9 cellular contexts compared by ENCODE assay signal in the genomic region with DNA sequence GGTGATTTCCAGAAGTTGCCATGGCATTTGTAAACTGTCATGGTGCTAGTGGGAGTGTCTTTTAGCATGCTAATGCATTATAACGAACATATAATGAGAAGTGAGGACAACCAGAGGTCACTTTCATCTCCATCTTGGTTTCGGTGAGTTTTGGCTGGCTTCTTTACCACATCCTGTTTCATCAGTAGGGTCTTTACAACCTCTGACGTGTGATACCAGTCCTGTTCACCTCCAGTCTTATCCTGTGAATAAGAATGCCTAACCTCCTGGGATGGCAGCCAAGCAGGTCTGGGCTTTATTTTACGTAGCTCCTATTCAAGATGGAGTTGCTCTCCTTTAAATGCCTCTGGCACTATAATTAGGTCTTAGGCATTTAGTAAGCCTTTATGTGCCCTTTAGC. TPM values are rescaled to one million over a fixed set of nuclear protein-coding genes. Genes with fewer than 3 reads are reported as not detected.
DNase-seq lines count a peak whose midpoint lies in the region; ATAC-seq and TF ChIP-seq lines count a peak whose summit lies in the region.
"Had no signal": no experiment of that assay in that cellular context is flagged by ENCODE, and none has a peak within 500 bp of the region (broad histone marks: within the 10 kb centered on the region; RNA-seq: fewer than 3 reads in every experiment).

No MANE protein-coding gene starts in this region.

- ATAC-seq in activated naive CD8-positive, alpha-beta T cell treated with anti-CD3 and anti-CD28 coated beads, Interleukin-2, amount 50 U/mL, for 24 hours: peak; percentile 75
- ATAC-seq in HG03060 (IDR thresholded peaks at IDR 0.05; ENCODE audit: low read depth, unreplicated experiment) (peak; percentile 87), T-cell (replicated peaks in 1 of 4) (no peak), SK-N-SH treated with all-trans-retinoic acid at 6 μM for 48 hours (no peak)

- no peak overlapping the region for H3K4me3 Mint-ChIP-seq in activated naive CD8-positive, alpha-beta T cell treated with anti-CD3 and anti-CD28 coated beads, Interleukin-2, amount 50 U/mL, for 24 hours
- H3K4me3 Mint-ChIP-seq in activated naive CD8-positive, alpha-beta T cell treated with anti-CD3 and anti-CD28 coated beads for 36 hours: no peak overlapping the region
- H3K4me3 Mint-ChIP-seq in T-cell: no peak overlapping the region

- peak overlapping the region; percentile 61 for H3K27ac Mint-ChIP-seq in activated naive CD8-positive, alpha-beta T cell treated with anti-CD3 and anti-CD28 coated beads, Interleukin-2, amount 50 U/mL, for 24 hours
- no peak overlapping the region for H3K27ac Mint-ChIP-seq in activated naive CD8-positive, alpha-beta T cell treated with anti-CD3 and anti-CD28 coated beads for 36 hours
- no peak overlapping the region for H3K27ac Mint-ChIP-seq in T-cell

- peaks cover 30% of the 10 kb centered on the region for H3K4me1 Mint-ChIP-seq in activated naive CD8-positive, alpha-beta T cell treated with anti-CD3 and anti-CD28 coated beads, Interleukin-2, amount 50 U/mL, for 24 hours
- H3K4me1 Mint-ChIP-seq in activated naive CD8-positive, alpha-beta T cell treated with anti-CD3 and anti-CD28 coated beads for 36 hours: peaks cover 8% of the 10 kb centered on the region
- H3K4me1 Mint-ChIP-seq in T-cell: peaks cover 8 to 27% (median 17%) of the 10 kb centered on the region in 3 donors

- H3K27me3 Mint-ChIP-seq in activated naive CD8-positive, alpha-beta T cell treated with anti-CD3 and anti-CD28 coated beads, Interleukin-2, amount 50 U/mL, for 24 hours: no peaks in the 10 kb centered on the region
- no peaks in the 10 kb centered on the region for H3K27me3 Mint-ChIP-seq in activated naive CD8-positive, alpha-beta T cell treated with anti-CD3 and anti-CD28 coated beads for 36 hours
- peaks cover 0 to 2% of the 10 kb centered on the region in 2 donors for H3K27me3 Mint-ChIP-seq in T-cell

- CTCF ChIA-PET in T-cell (lab: Charles Lee): no interaction called here

- POLR2A ChIA-PET in T-cell (lab: Charles Lee): no interaction called here

- peaks cover 9% of the 10 kb centered on the region for H3K36me3 Mint-ChIP-seq in activated naive CD8-positive, alpha-beta T cell treated with anti-CD3 and anti-CD28 coated beads, Interleukin-2, amount 50 U/mL, for 24 hours (ENCODE audit: low read depth)
- H3K36me3 Mint-ChIP-seq in activated naive CD8-positive, alpha-beta T cell treated with anti-CD3 and anti-CD28 coated beads for 36 hours: peaks cover 8% of the 10 kb centered on the region
- H3K36me3 Mint-ChIP-seq in T-cell: peaks cover 9% of the 10 kb centered on the region

- peaks cover 15% of the 10 kb centered on the region for H3K9me3 Mint-ChIP-seq in activated naive CD8-positive, alpha-beta T cell treated with anti-CD3 and anti-CD28 coated beads, Interleukin-2, amount 50 U/mL, for 24 hours
- H3K9me3 Mint-ChIP-seq in activated naive CD8-positive, alpha-beta T cell treated with anti-CD3 and anti-CD28 coated beads for 36 hours: peaks cover 8% of the 10 kb centered on the region
- H3K9me3 Mint-ChIP-seq in T-cell: peaks cover 0 to 10% (median 8%) of the 10 kb centered on the region in 3 donors

- DNase-seq in activated naive CD8-positive, alpha-beta T cell treated with anti-CD3 and anti-CD28 coated beads, Interleukin-2, amount 50 U/mL, for 24 hours: no peak
- DNase-seq in activated naive CD8-positive, alpha-beta T cell treated with anti-CD3 and anti-CD28 coated beads for 36 hours: no peak
- DNase-seq in RPMI8226 (peak; percentile 45), NCI-H1092 (lab: John Stamatoyannopoulos, UW) (no peak), T-cell (no peak)
- DNase-seq in effector CD4-positive, alpha-beta T cell: no peak
- DNase-seq: NCI-H2171 had no signal

TF ChIP-seq in SK-N-SH treated with all-trans-retinoic acid at 6 μM for 48 hours, 23 proteins besides CTCF, POLR2A, EP300 and RAD21:
- no peak for TF ChIP-seq ZFP3 (CRISPR knock-in tag; IDR thresholded peaks at IDR 0.05)
- no peak for TF ChIP-seq SNAI2 (CRISPR knock-in tag; IDR thresholded peaks at IDR 0.05)
- no peak for TF ChIP-seq BACH2 (CRISPR knock-in tag; IDR thresholded peaks at IDR 0.05; ENCODE audit: borderline replicate concordance)
- TF ChIP-seq, protein P1, sequence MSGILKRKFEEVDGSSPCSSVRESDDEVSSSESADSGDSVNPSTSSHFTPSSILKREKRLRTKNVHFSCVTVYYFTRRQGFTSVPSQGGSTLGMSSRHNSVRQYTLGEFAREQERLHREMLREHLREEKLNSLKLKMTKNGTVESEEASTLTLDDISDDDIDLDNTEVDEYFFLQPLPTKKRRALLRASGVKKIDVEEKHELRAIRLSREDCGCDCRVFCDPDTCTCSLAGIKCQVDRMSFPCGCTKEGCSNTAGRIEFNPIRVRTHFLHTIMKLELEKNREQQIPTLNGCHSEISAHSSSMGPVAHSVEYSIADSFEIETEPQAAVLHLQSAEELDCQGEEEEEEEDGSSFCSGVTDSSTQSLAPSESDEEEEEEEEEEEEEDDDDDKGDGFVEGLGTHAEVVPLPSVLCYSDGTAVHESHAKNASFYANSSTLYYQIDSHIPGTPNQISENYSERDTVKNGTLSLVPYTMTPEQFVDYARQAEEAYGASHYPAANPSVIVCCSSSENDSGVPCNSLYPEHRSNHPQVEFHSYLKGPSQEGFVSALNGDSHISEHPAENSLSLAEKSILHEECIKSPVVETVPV (CRISPR knock-in tag; IDR thresholded peaks at IDR 0.05): no peak
- no peak for TF ChIP-seq ZNF70 (CRISPR knock-in tag; IDR thresholded peaks at IDR 0.05)
- TF ChIP-seq CSDC2 (CRISPR knock-in tag; IDR thresholded peaks at IDR 0.05): no peak
- TF ChIP-seq ZNF565 (CRISPR knock-in tag; conservative IDR thresholded peaks at IDR 0.05; ENCODE audit: low read depth): no peak
- no peak for TF ChIP-seq ARNTL (CRISPR knock-in tag; IDR thresholded peaks at IDR 0.05; ENCODE audit: borderline replicate concordance, low read depth)
- TF ChIP-seq ZC3H10 (CRISPR knock-in tag; IDR thresholded peaks at IDR 0.05): no peak
- no peak for TF ChIP-seq ESRRG (CRISPR knock-in tag; IDR thresholded peaks at IDR 0.05)
- no peak for TF ChIP-seq PPARA (CRISPR knock-in tag; IDR thresholded peaks at IDR 0.05; ENCODE audit: borderline replicate concordance)
- TF ChIP-seq GLIS3 (CRISPR knock-in tag; IDR thresholded peaks at IDR 0.05): no peak
- no peak for TF ChIP-seq RARB (CRISPR knock-in tag; IDR thresholded peaks at IDR 0.05)
- no peak for TF ChIP-seq OSR1 (CRISPR knock-in tag; IDR thresholded peaks at IDR 0.05)
- TF ChIP-seq ZNF8 (CRISPR knock-in tag; IDR thresholded peaks at IDR 0.05): no peak
- no peak for TF ChIP-seq TCF4 (CRISPR knock-in tag; IDR thresholded peaks at IDR 0.05; ENCODE audit: borderline replicate concordance)
- TF ChIP-seq, protein P2, sequence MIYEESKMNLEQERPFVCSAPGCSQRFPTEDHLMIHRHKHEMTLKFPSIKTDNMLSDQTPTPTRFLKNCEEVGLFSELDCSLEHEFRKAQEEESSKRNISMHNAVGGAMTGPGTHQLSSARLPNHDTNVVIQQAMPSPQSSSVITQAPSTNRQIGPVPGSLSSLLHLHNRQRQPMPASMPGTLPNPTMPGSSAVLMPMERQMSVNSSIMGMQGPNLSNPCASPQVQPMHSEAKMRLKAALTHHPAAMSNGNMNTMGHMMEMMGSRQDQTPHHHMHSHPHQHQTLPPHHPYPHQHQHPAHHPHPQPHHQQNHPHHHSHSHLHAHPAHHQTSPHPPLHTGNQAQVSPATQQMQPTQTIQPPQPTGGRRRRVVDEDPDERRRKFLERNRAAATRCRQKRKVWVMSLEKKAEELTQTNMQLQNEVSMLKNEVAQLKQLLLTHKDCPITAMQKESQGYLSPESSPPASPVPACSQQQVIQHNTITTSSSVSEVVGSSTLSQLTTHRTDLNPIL (CRISPR knock-in tag; IDR thresholded peaks at IDR 0.05; ENCODE audit: low read depth): no peak
- no peak for TF ChIP-seq ZFP30 (CRISPR knock-in tag; IDR thresholded peaks at IDR 0.05)
- TF ChIP-seq ISL1 (CRISPR knock-in tag; IDR thresholded peaks at IDR 0.05): no peak
- TF ChIP-seq, protein P3, sequence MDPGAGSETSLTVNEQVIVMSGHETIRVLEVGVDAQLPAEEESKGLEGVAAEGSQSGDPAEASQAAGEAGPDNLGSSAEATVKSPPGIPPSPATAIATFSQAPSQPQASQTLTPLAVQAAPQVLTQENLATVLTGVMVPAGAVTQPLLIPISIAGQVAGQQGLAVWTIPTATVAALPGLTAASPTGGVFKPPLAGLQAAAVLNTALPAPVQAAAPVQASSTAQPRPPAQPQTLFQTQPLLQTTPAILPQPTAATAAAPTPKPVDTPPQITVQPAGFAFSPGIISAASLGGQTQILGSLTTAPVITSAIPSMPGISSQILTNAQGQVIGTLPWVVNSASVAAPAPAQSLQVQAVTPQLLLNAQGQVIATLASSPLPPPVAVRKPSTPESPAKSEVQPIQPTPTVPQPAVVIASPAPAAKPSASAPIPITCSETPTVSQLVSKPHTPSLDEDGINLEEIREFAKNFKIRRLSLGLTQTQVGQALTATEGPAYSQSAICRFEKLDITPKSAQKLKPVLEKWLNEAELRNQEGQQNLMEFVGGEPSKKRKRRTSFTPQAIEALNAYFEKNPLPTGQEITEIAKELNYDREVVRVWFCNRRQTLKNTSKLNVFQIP (CRISPR knock-in tag; IDR thresholded peaks at IDR 0.05; ENCODE audit: borderline replicate concordance, low read depth): no peak

RNA-seq across cellular contexts. Expression of a gene that starts 20.4 kb away (rescaled TPM):
- 10 to 100 TPM; 11.3 to 11.9 TPM for total RNA-seq in activated naive CD8-positive, alpha-beta T cell treated with anti-CD3 and anti-CD28 coated beads for 36 hours
- 10 to 100 TPM in 3 of 5 donors, 1 to 10 TPM in 2; 8.9 to 13.5 (median 11.0) TPM for total RNA-seq in T-cell

RNA-seq across cellular contexts. Expression of a gene that starts 44.3 kb away (rescaled TPM):
- 1 to 10 TPM; 4.3 to 5.4 TPM for total RNA-seq in activated naive CD8-positive, alpha-beta T cell treated with anti-CD3 and anti-CD28 coated beads for 36 hours
- total RNA-seq in T-cell: 1 to 10 TPM; 3.8 to 9.6 (median 4.9) TPM

Comparison
In these comparisons a context has a peak if more than half of its experiments do, and no peak if none do; other contexts are left out.
1. ATAC-seq: peak in activated naive CD8-positive, alpha-beta T cell treated with anti-CD3 and anti-CD28 coated beads, Interleukin-2, amount 50 U/mL, for 24 hours (single experiment) and HG03060 (single experiment); none in T-cell (0 of 4) and SK-N-SH treated with all-trans-retinoic acid at 6 μM for 48 hours (single experiment).